ENCODE assay signal across 12 cellular contexts in the genomic region with DNA sequence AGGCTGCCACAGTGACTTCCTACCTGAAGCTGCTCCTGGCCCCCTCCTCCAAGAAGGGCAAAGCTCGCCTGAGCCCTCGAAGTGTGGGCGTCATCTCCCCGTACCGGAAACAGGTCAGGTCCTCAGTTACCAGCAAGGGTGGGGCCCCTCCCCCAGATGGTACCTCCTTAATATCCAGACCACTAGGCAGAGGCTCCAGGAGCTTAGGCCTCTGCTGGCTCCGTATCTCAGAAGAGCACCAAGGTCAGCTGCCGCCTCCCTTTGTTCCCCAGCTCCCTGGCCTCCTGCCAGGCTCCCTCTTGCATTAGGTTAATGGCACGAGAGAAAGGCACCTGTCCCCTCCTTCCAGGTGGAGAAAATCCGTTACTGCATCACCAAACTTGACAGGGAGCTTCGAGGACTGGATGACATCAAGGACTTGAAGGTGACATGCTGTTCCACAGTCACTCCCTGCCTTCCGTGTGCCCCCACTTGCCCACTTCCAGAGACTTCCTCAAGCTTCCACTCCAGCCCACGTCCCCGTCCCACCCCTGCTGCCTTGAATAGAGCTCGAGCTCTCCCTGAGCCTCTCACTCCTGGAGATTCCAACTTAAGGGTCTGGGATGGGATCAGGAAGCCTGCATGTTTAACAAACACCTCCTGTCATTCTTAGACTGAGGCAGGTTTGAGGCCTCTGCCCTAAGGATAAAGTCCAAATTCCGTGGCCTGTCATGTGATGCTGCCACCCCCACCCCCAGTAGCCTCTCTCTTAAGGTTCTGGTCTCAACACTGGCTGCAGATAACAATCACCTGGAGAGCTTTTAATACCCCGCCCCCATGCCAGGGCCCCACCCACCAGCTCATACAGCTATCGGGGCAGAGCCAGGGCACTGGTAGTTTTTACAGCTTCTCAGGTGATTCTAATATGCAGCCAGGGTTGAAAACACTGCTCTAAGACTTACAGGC. TPM values are rescaled to one million over a fixed set of nuclear protein-coding genes. Genes with fewer than 3 reads are reported as not detected.
DNase-seq lines count a peak whose midpoint lies in the region; ATAC-seq and TF ChIP-seq lines count a peak whose summit lies in the region.
"Had no signal": no experiment of that assay in that cellular context is flagged by ENCODE, and none has a peak within 500 bp of the region (broad histone marks: within the 10 kb centered on the region; RNA-seq: fewer than 3 reads in every experiment).

No MANE protein-coding gene starts in this region.

- H3K27me3 ChIP-seq in thoracic aorta (replicated peaks; ENCODE audit: insufficient read depth), result no peaks in the 10 kb centered on the region

- no peaks in the 10 kb centered on the region for H3K9me3 ChIP-seq in thoracic aorta
- H3K9me3 ChIP-seq: HAP-1 had no signal

- no peak overlapping the region for H3K4me3 ChIP-seq in thoracic aorta
- H3K4me3 ChIP-seq: HAP-1 had no signal

- peak; percentile 46 for DNase-seq in NCI-H82 (lab: John Stamatoyannopoulos, UW)
- no peak for DNase-seq in NCI-H82 treated with DMSO at 0.1 percent for 48 hours (lab: John Stamatoyannopoulos, UW; ENCODE audit: unreplicated experiment)
- DNase-seq in SHP77 treated with DMSO at 0.1 percent for 48 hours (lab: John Stamatoyannopoulos, UW), result peak; percentile 67
- DNase-seq in iPS-NIHi7 (ENCODE audit: extremely low spot score), result peak; percentile 38
- DNase-seq in thoracic aorta (ENCODE audit: low spot score), result no peak
- DNase-seq in AG08395 (ENCODE audit: low spot score), result no peak
- no peak for DNase-seq in omental fat pad (ENCODE audit: low spot score)
- DNase-seq: C1 segment of cervical spinal cord; stimulated activated CD4-positive, alpha-beta T cell treated with anti-CD3 and anti-CD28 coated beads, Interleukin-4, amount 100 ng/mL, for 24 hours; T1000 had no signal

- TF ChIP-seq CTCF in thoracic aorta (IDR thresholded peaks at IDR 0.05), result no peak
- TF ChIP-seq CTCF in omental fat pad (IDR thresholded peaks at IDR 0.05), result no peak

- no peak for ATAC-seq in thoracic aorta (ENCODE audit: insufficient number of reproducible peaks, low FRiP score, low read depth)
- no peak for ATAC-seq in GM18519 (IDR thresholded peaks at IDR 0.05; ENCODE audit: low FRiP score, unreplicated experiment)
- no peak for ATAC-seq in omental fat pad (ENCODE audit: low FRiP score)

- H3K27ac ChIP-seq in thoracic aorta, result peak overlapping the region; percentile 72 to 87

- peaks cover 14 to 47% of the 10 kb centered on the region in 2 donors for H3K4me1 ChIP-seq in thoracic aorta (ENCODE audit: control insufficient read depth in 1 of 2, low read depth in 2 of 2)

- peaks cover 48% of the 10 kb centered on the region for H3K36me3 ChIP-seq in thoracic aorta

RNA-seq across cellular contexts. Expression of gene RHOC, which starts 8.3 kb away (rescaled TPM):
- total RNA-seq in thoracic aorta (100 to 1,000 TPM; 297 to 378 TPM), omental fat pad (100 to 1,000 TPM; 219 to 307 (median 299) TPM)

RNA-seq across cellular contexts. Expression of gene PPM1J, which starts 16.5 kb away (rescaled TPM):
- total RNA-seq in thoracic aorta (1 to 10 TPM; 2.3 to 2.7 TPM), omental fat pad (1 to 10 TPM in 3 of 4 donors, under 1 TPM in 1; 0.63 to 1.7 (median 1.5) TPM)

RNA-seq across cellular contexts. Expression of gene MOV10, which starts 24.2 kb away (rescaled TPM):
- total RNA-seq in thoracic aorta (10 to 100 TPM; 28.3 to 31.9 TPM), omental fat pad (10 to 100 TPM; 21.7 to 47.1 (median 36.1) TPM)

Comparison
In these comparisons a context has a peak if more than half of its experiments do, and no peak if none do; other contexts are left out.
1. DNase-seq: peak in NCI-H82 (single experiment), SHP77 treated with DMSO at 0.1 percent for 48 hours (single experiment) and iPS-NIHi7 (single experiment); none in NCI-H82 treated with DMSO at 0.1 percent for 48 hours (single experiment), thoracic aorta (single experiment), AG08395 (single experiment) and omental fat pad (single experiment).